Comparison of ENCODE assay signal across 8 cellular contexts in genomic region chr5:108681079-108681921, GRCh38.
DNase-seq lines count a peak whose midpoint lies in the region; ATAC-seq and TF ChIP-seq lines count a peak whose summit lies in the region.

No MANE protein-coding gene starts in this region.

- intact Hi-C loops in ascending aorta (cut with DNase I) (loop anchor here (1.0 to 10.0 kb wide), 4 partner anchors 46 to 794 kb away; no protein-coding TSS in a partner anchor), sciatic nerve (cut with DNase I) (no loop called here)

- H3K4me3 Mint-ChIP-seq in activated naive CD4-positive, alpha-beta T cell treated with anti-CD3 and anti-CD28 coated beads, Interleukin-2, amount 10 ng/mL, durations not matched to agents 7 days and 5 days: no peak overlapping the region

- peak; percentile 92 for ATAC-seq in GM18873 (IDR thresholded peaks at IDR 0.05; ENCODE audit: low FRiP score, unreplicated experiment)
- peak; percentile 94 for ATAC-seq in HG03045 (IDR thresholded peaks at IDR 0.05; ENCODE audit: unreplicated experiment)
- ATAC-seq in sciatic nerve: peak; percentile 97

- H3K4me1 ChIP-seq in ascending aorta: no peaks in the 10 kb centered on the region

- H3K27ac ChIP-seq in ascending aorta: peak overlapping the region; percentile 55 to 67

- H3K27me3 Mint-ChIP-seq in activated naive CD4-positive, alpha-beta T cell treated with anti-CD3 and anti-CD28 coated beads, Interleukin-2, amount 10 ng/mL, durations not matched to agents 7 days and 5 days: peaks cover 24% of the 10 kb centered on the region

- H3K4me3 ChIP-seq in ascending aorta: peak overlapping the region in 1 of 2 donors; percentile 27

- H3K36me3 ChIP-seq in ascending aorta: no peaks in the 10 kb centered on the region

- no peak overlapping the region for H3K27ac Mint-ChIP-seq in activated naive CD4-positive, alpha-beta T cell treated with anti-CD3 and anti-CD28 coated beads, Interleukin-2, amount 10 ng/mL, durations not matched to agents 7 days and 5 days

- peak; percentile 54 for DNase-seq in D341Med (ENCODE audit: low spot score)
- peak; percentile 35 to 75 for DNase-seq in NCI-H446 (lab: John Stamatoyannopoulos, UW)
- no peak for DNase-seq in ascending aorta (ENCODE audit: low spot score in 2 of 2)
- peak; percentile 58 for DNase-seq in hepatic stellate cell (ENCODE audit: low spot score)
- no peak for DNase-seq in sciatic nerve (ENCODE audit: low spot score)
- DNase-seq in activated naive CD4-positive, alpha-beta T cell treated with anti-CD3 and anti-CD28 coated beads, Interleukin-2, amount 10 ng/mL, durations not matched to agents 7 days and 5 days: no peak

- no peaks in the 10 kb centered on the region for H3K36me3 Mint-ChIP-seq in activated naive CD4-positive, alpha-beta T cell treated with anti-CD3 and anti-CD28 coated beads, Interleukin-2, amount 10 ng/mL, durations not matched to agents 7 days and 5 days

- H3K9me3 ChIP-seq in ascending aorta: no peaks in the 10 kb centered on the region

- no peaks in the 10 kb centered on the region for H3K9me3 Mint-ChIP-seq in activated naive CD4-positive, alpha-beta T cell treated with anti-CD3 and anti-CD28 coated beads, Interleukin-2, amount 10 ng/mL, durations not matched to agents 7 days and 5 days

- CTCF ChIA-PET in activated naive CD4-positive, alpha-beta T cell treated with anti-CD3 and anti-CD28 coated beads, Interleukin-2, amount 10 ng/mL, durations not matched to agents 7 days and 5 days (lab: Charles Lee): interaction anchor here (0.8 to 2.3 kb wide), 6 partner anchors 17 to 798 kb away, joined by 3 to 5 read pairs (median 4); no protein-coding TSS in a partner anchor

- no peaks in the 10 kb centered on the region for H3K27me3 ChIP-seq in ascending aorta

- H3K4me1 Mint-ChIP-seq in activated naive CD4-positive, alpha-beta T cell treated with anti-CD3 and anti-CD28 coated beads, Interleukin-2, amount 10 ng/mL, durations not matched to agents 7 days and 5 days: no peaks in the 10 kb centered on the region

- peak; percentile 72 to 86 (median 83) for TF ChIP-seq CTCF in ascending aorta (IDR thresholded peaks at IDR 0.05)

Comparison
In these comparisons a context has a peak if more than half of its experiments do, and no peak if none do; other contexts are left out.
1. DNase-seq: peak in D341Med (single experiment), NCI-H446 (2 of 2) and hepatic stellate cell (single experiment); none in ascending aorta (0 of 2), sciatic nerve (single experiment) and activated naive CD4-positive, alpha-beta T cell treated with anti-CD3 and anti-CD28 coated beads, Interleukin-2, amount 10 ng/mL, durations not matched to agents 7 days and 5 days (single experiment).
2. Peak in every context shown above with its lines, with median percentiles within 50 percentile points of each other: ATAC-seq.